ENCODE assay signal across 25 cellular contexts in the genomic region with DNA sequence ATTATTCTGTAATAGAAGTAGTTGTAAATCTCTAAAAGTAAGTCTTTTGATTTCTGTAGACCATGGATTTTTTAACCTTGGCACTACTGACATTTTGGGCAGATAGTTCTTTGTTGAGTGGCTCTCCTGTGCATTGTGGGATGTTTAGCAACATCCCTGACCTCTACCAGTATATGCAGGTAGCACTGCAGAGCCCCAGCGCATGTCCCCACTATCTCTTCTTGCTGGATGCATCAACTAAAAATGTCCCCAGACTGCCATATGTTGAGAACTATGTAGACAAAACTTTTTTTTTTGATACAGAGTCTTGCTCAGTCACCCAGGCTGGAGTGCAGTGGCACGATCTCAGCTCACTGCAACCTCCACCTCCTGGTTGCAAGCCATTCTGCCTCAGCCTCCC. TPM values are rescaled to one million over a fixed set of nuclear protein-coding genes. Genes with fewer than 3 reads are reported as not detected.
DNase-seq lines count a peak whose midpoint lies in the region; ATAC-seq and TF ChIP-seq lines count a peak whose summit lies in the region.
"Had no signal": no experiment of that assay in that cellular context is flagged by ENCODE, and none has a peak within 500 bp of the region (broad histone marks: within the 10 kb centered on the region; RNA-seq: fewer than 3 reads in every experiment).

No MANE protein-coding gene starts in this region.

- no peaks in the 10 kb centered on the region for H3K27me3 Mint-ChIP-seq in activated CD8-positive, alpha-beta T cell treated with anti-CD3 and anti-CD28 coated beads for 36 hours
- no peaks in the 10 kb centered on the region for H3K27me3 Mint-ChIP-seq in activated CD8-positive, alpha-beta T cell treated with anti-CD3 and anti-CD28 coated beads, Interleukin-2, amount 10 ng/mL, durations not matched to agents 7 days and 5 days (ENCODE audit: low read depth)
- no peaks in the 10 kb centered on the region for H3K27me3 Mint-ChIP-seq in effector memory CD8-positive, alpha-beta T cell
- no peaks in the 10 kb centered on the region for H3K27me3 Mint-ChIP-seq in CD14-positive monocyte (ENCODE audit: low read depth in 3 of 3)
- H3K27me3 Mint-ChIP-seq: CD4-positive, CD25-positive, alpha-beta regulatory T cell had no signal

- H3K4me1 Mint-ChIP-seq in activated CD8-positive, alpha-beta T cell treated with anti-CD3 and anti-CD28 coated beads for 36 hours (ENCODE audit: low read depth), result peaks cover 25% of the 10 kb centered on the region
- peaks cover 29% of the 10 kb centered on the region for H3K4me1 Mint-ChIP-seq in activated CD8-positive, alpha-beta T cell treated with anti-CD3 and anti-CD28 coated beads, Interleukin-2, amount 10 ng/mL, durations not matched to agents 7 days and 5 days (ENCODE audit: low read depth)
- H3K4me1 Mint-ChIP-seq in effector memory CD8-positive, alpha-beta T cell (ENCODE audit: low read depth in 2 of 2), result peaks cover 34 to 46% of the 10 kb centered on the region in 2 donors
- peaks cover 23% of the 10 kb centered on the region for H3K4me1 Mint-ChIP-seq in CD14-positive monocyte

- H3K9me2 ChIP-seq in Loucy (replicated peaks; ENCODE audit: low read depth, low read length), result no peaks in the 10 kb centered on the region

- in situ Hi-C loops in mammary epithelial cell (cut with MboI; ENCODE audit: low sequenced_read_pairs in 2 of 2), result no loop called here

- no peak for DNase-seq in activated CD8-positive, alpha-beta T cell treated with anti-CD3 and anti-CD28 coated beads for 36 hours
- no peak for DNase-seq in activated CD8-positive, alpha-beta T cell treated with anti-CD3 and anti-CD28 coated beads, Interleukin-2, amount 10 ng/mL, durations not matched to agents 7 days and 5 days
- DNase-seq in effector memory CD8-positive, alpha-beta T cell, result no peak
- DNase-seq in superior temporal gyrus (ENCODE audit: extremely low spot score) (no peak), CD14-positive monocyte (ENCODE audit: low spot score) (no peak), mammary epithelial cell (no peak)
- DNase-seq: 8988T; ACHN; CD4-positive, CD25-positive, alpha-beta regulatory T cell; COR-L47; GM23248; KBM-7; MG63; NCI-H1105 treated with DMSO at 0.1 percent for 48 hours; NCI-H146; NCI-H2029; NCI-H446; NCI-H524 treated with DMSO at 0.1 percent for 48 hours; NCI-H82; NK-92 treated with Interleukin-12 subunit alpha and Interleukin-12 subunit beta, amount 100 ng/mL, for 24 hours; PC-3; SJCRH30 had no signal

- peaks cover 28% of the 10 kb centered on the region for H3K36me3 Mint-ChIP-seq in activated CD8-positive, alpha-beta T cell treated with anti-CD3 and anti-CD28 coated beads for 36 hours (ENCODE audit: low read depth)
- peaks cover 34% of the 10 kb centered on the region for H3K36me3 Mint-ChIP-seq in activated CD8-positive, alpha-beta T cell treated with anti-CD3 and anti-CD28 coated beads, Interleukin-2, amount 10 ng/mL, durations not matched to agents 7 days and 5 days (ENCODE audit: low read depth)
- peaks cover 51% of the 10 kb centered on the region for H3K36me3 Mint-ChIP-seq in effector memory CD8-positive, alpha-beta T cell (ENCODE audit: insufficient read depth)
- H3K36me3 Mint-ChIP-seq in CD14-positive monocyte, result peaks cover 13 to 42% of the 10 kb centered on the region in 2 donors

- H3F3A ChIP-seq in Loucy (ENCODE audit: low read depth), result no peaks in the 10 kb centered on the region

- no peak for ATAC-seq in activated CD8-positive, alpha-beta T cell treated with anti-CD3 and anti-CD28 coated beads for 36 hours
- ATAC-seq in activated CD8-positive, alpha-beta T cell treated with anti-CD3 and anti-CD28 coated beads, Interleukin-2, amount 10 ng/mL, durations not matched to agents 7 days and 5 days, result no peak
- no peak for ATAC-seq in effector memory CD8-positive, alpha-beta T cell (replicated peaks)
- ATAC-seq: PC-3, Right ventricle myocardium inferior had no signal

- dilution Hi-C loops in mammary epithelial cell (cut with HindIII; ENCODE audit: low sequenced_read_pairs), result no loop called here

- H3K9me3 ChIP-seq in Loucy (ENCODE audit: insufficient read depth, low read depth, low read length) (no peaks in the 10 kb centered on the region), mammary epithelial cell (replicated peaks; ENCODE audit: insufficient read depth, low read length) (no peaks in the 10 kb centered on the region)
- H3K9me3 ChIP-seq: HAP-1, MG63, SJCRH30 had no signal

- WGBS in mammary epithelial cell (ENCODE audit: low coverage, missing lambda C conversion rate), result 100% methylated on average over 2 of the region's 2 CpGs

- no TSS peak for BruUV-seq in mammary epithelial cell (replicated peaks; lab: Mats Ljungman, UMichigan)

- H3K4me3 ChIP-seq in Loucy (ENCODE audit: low read length, poor library complexity, severe bottlenecking) (no peak overlapping the region), mammary epithelial cell (replicated peaks in 1 of 3; ENCODE audit: insufficient read depth in 1 of 3, low read depth in 2 of 3, low read length in 3 of 3) (no peak overlapping the region)
- H3K4me3 ChIP-seq: GM23248, HAP-1, MG63, SJCRH30 had no signal

- peak overlapping the region; percentile 34 for H3K27ac Mint-ChIP-seq in activated CD8-positive, alpha-beta T cell treated with anti-CD3 and anti-CD28 coated beads for 36 hours
- no peak overlapping the region for H3K27ac Mint-ChIP-seq in activated CD8-positive, alpha-beta T cell treated with anti-CD3 and anti-CD28 coated beads, Interleukin-2, amount 10 ng/mL, durations not matched to agents 7 days and 5 days
- peak overlapping the region; percentile 19 to 26 for H3K27ac Mint-ChIP-seq in effector memory CD8-positive, alpha-beta T cell
- peak overlapping the region in 2 of 7 donors; percentile 36 to 70 for H3K27ac Mint-ChIP-seq in CD14-positive monocyte

- POLR2A ChIA-PET in activated CD8-positive, alpha-beta T cell treated with anti-CD3 and anti-CD28 coated beads for 36 hours (lab: Charles Lee), result no interaction called here
- POLR2A ChIA-PET in activated CD8-positive, alpha-beta T cell treated with anti-CD3 and anti-CD28 coated beads, Interleukin-2, amount 10 ng/mL, durations not matched to agents 7 days and 5 days (lab: Charles Lee), result interaction anchor here (0.6 kb wide), 1 partner anchor 361 kb away, joined by 3 read pairs; no protein-coding TSS in a partner anchor

- intact Hi-C loops in activated CD8-positive, alpha-beta T cell treated with anti-CD3 and anti-CD28 coated beads for 36 hours (cut with micrococcal nuclease), result no loop called here
- intact Hi-C loops in CD14-positive monocyte (cut with micrococcal nuclease), result no loop called here
- intact Hi-C loops in mammary epithelial cell (cut with micrococcal nuclease), result no loop called here

- no peak overlapping the region for H3K4me3 Mint-ChIP-seq in activated CD8-positive, alpha-beta T cell treated with anti-CD3 and anti-CD28 coated beads for 36 hours
- no peak overlapping the region for H3K4me3 Mint-ChIP-seq in activated CD8-positive, alpha-beta T cell treated with anti-CD3 and anti-CD28 coated beads, Interleukin-2, amount 10 ng/mL, durations not matched to agents 7 days and 5 days
- H3K4me3 Mint-ChIP-seq in effector memory CD8-positive, alpha-beta T cell, result no peak overlapping the region
- no peak overlapping the region for H3K4me3 Mint-ChIP-seq in CD14-positive monocyte

- no peak overlapping the region for H3K9ac ChIP-seq in Loucy (ENCODE audit: low read depth, low read length, poor library complexity, severe bottlenecking)
- no peak overlapping the region for H3K9ac ChIP-seq in mammary epithelial cell (ENCODE audit: insufficient read depth, low read length)
- H3K9ac ChIP-seq: GM23248 had no signal

- no peak overlapping the region for H2AFZ ChIP-seq in Loucy (ENCODE audit: low read length)
- H2AFZ ChIP-seq in mammary epithelial cell (ENCODE audit: low read depth, low read length), result no peak overlapping the region
- H2AFZ ChIP-seq: GM23248 had no signal

- H4K20me1 ChIP-seq in Loucy (ENCODE audit: insufficient read depth, low read length, poor library complexity, severe bottlenecking) (peaks cover 78% of the 10 kb centered on the region), mammary epithelial cell (ENCODE audit: insufficient read depth, low read length) (peaks cover 13% of the 10 kb centered on the region)

- no peak for TF ChIP-seq CTCF in activated CD8-positive, alpha-beta T cell treated with anti-CD3 and anti-CD28 coated beads for 36 hours (IDR thresholded peaks at IDR 0.05)
- no peak for TF ChIP-seq CTCF in Loucy (conservative IDR thresholded peaks at IDR 0.05; ENCODE audit: low read length)
- no peak for TF ChIP-seq CTCF in CD14-positive monocyte (IDR thresholded peaks at IDR 0.05)
- no peak for TF ChIP-seq CTCF in mammary epithelial cell (conservative IDR thresholded peaks at IDR 0.05 in 1 of 2, IDR thresholded peaks at IDR 0.05 in 1 of 2; ENCODE audit: extremely low read depth in 1 of 2, insufficient read depth in 1 of 2, low read depth in 1 of 2, low read length in 2 of 2)

- H3K36me3 ChIP-seq in Loucy (ENCODE audit: insufficient read depth, low read length), result peaks cover 6% of the 10 kb centered on the region; the same call in 1 of the 2 replicates
- H3K36me3 ChIP-seq in mammary epithelial cell (ENCODE audit: insufficient read depth, low read length), result no peaks in the 10 kb centered on the region

- H3K79me2 ChIP-seq in Loucy (ENCODE audit: insufficient read depth, low read length) (peaks cover 97% of the 10 kb centered on the region), mammary epithelial cell (ENCODE audit: insufficient read depth, low read length) (peaks cover 98% of the 10 kb centered on the region)

- no peak overlapping the region for H3K27ac ChIP-seq in mammary epithelial cell (ENCODE audit: insufficient read depth, low read depth, low read length)
- H3K27ac ChIP-seq: GM23248, SJCRH30 had no signal

- peak overlapping the region; percentile 23 for H3K4me2 ChIP-seq in Loucy (ENCODE audit: low read depth, low read length, poor library complexity, severe bottlenecking)
- H3K4me2 ChIP-seq in mammary epithelial cell (ENCODE audit: insufficient read depth, low read depth, low read length), result no peak overlapping the region

- CTCF ChIA-PET in activated CD8-positive, alpha-beta T cell treated with anti-CD3 and anti-CD28 coated beads for 36 hours (lab: Charles Lee), result no interaction called here
- CTCF ChIA-PET in activated CD8-positive, alpha-beta T cell treated with anti-CD3 and anti-CD28 coated beads, Interleukin-2, amount 10 ng/mL, durations not matched to agents 7 days and 5 days (lab: Charles Lee), result no interaction called here
- CTCF ChIA-PET in mammary epithelial cell (lab: Charles Lee; ENCODE audit: low non-redundant PET), result no interaction called here

- no peaks in the 10 kb centered on the region for H3K9me3 Mint-ChIP-seq in activated CD8-positive, alpha-beta T cell treated with anti-CD3 and anti-CD28 coated beads for 36 hours
- H3K9me3 Mint-ChIP-seq in activated CD8-positive, alpha-beta T cell treated with anti-CD3 and anti-CD28 coated beads, Interleukin-2, amount 10 ng/mL, durations not matched to agents 7 days and 5 days (ENCODE audit: insufficient read depth), result no peaks in the 10 kb centered on the region
- no peaks in the 10 kb centered on the region for H3K9me3 Mint-ChIP-seq in effector memory CD8-positive, alpha-beta T cell
- H3K9me3 Mint-ChIP-seq in CD14-positive monocyte, result peaks cover 0 to 2% (median 0%) of the 10 kb centered on the region in 7 donors
- H3K9me3 Mint-ChIP-seq: CD4-positive, CD25-positive, alpha-beta regulatory T cell had no signal

- no peaks in the 10 kb centered on the region for H3K27me3 ChIP-seq in Loucy (ENCODE audit: insufficient read depth, low read length, poor library complexity, severe bottlenecking)
- H3K27me3 ChIP-seq in mammary epithelial cell (ENCODE audit: insufficient read depth, low read length), result no peaks in the 10 kb centered on the region
- H3K27me3 ChIP-seq: MG63, SJCRH30 had no signal

- H3K4me1 ChIP-seq in Loucy (ENCODE audit: insufficient read depth, low read length, poor library complexity, severe bottlenecking), result peaks cover 21% of the 10 kb centered on the region
- peaks cover 9% of the 10 kb centered on the region for H3K4me1 ChIP-seq in mammary epithelial cell (ENCODE audit: insufficient read depth, low read length)
- H3K4me1 ChIP-seq: SJCRH30 had no signal

RNA-seq across cellular contexts. Expression of gene UBE2K, which starts 4.8 kb away (rescaled TPM):
- 10 to 100 TPM; 69.5 to 77.1 TPM for total RNA-seq in activated CD8-positive, alpha-beta T cell treated with anti-CD3 and anti-CD28 coated beads for 36 hours
- 10 to 100 TPM; 74.9 to 78.7 TPM for total RNA-seq in activated CD8-positive, alpha-beta T cell treated with anti-CD3 and anti-CD28 coated beads, Interleukin-2, amount 10 ng/mL, durations not matched to agents 7 days and 5 days
- polyA plus RNA-seq in CD14-positive monocyte (10 to 100 TPM; 50.0 to 66.8 TPM), mammary epithelial cell (82.3 TPM)
- total RNA-seq in mammary epithelial cell, result 100 to 1,000 TPM in 1 of 2 donors, 10 to 100 TPM in 1; 23.3 to 105 TPM
- polyA minus RNA-seq in mammary epithelial cell, result 39.8 TPM
